ENCODE assay signal across 8 cellular contexts in the genomic region with DNA sequence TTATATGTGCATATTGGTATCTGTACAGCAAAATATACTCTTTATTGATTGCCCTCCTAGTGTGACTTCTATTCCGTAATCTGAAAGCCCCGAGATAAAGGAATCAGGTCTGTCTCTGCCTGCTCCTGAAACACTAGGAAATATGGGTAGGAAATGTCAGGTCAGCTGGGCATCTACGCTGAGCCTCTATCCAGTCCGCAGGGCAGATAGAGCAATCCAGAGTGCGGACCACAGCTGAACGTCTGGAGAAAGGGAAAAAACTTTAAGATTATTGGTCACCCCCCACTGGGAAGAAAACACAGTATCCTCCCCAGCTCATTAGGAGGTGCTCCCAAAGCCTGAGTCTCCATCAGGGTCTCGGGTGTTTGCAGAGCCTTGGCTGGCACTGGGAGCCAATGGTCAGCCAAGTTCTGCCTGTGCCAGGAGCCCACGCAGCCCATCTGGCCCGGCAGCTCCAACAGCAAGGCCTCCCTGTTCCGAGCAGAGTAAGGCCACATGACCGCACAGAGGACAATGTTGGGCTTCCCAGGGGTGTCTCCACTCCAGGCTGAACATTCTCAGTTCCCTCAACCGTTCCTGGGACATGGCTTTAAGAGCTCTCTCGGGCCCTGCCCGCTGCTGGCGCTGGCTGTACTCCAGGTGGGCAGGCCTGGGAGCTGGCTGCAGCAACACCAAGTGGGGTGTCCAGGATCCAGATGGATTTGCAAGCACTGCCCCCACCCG. TPM values are rescaled to one million over a fixed set of nuclear protein-coding genes. Genes with fewer than 3 reads are reported as not detected.
A peak's percentile ranks its signal among the peaks of the same experiment; 100 is the strongest.
DNase-seq lines count a peak whose midpoint lies in the region; ATAC-seq and TF ChIP-seq lines count a peak whose summit lies in the region.

No MANE protein-coding gene starts in this region.

- H3K27me3 Mint-ChIP-seq in glutamatergic neuron (ENCODE audit: unreplicated experiment), result peaks cover 14% of the 10 kb centered on the region
- H3K27me3 Mint-ChIP-seq in neural crest cell (ENCODE audit: low read depth), result no peaks in the 10 kb centered on the region

- DNase-seq in Peyer's patch (peak in 1 of 3 donors; percentile 74), glutamatergic neuron (no peak), neural crest cell (ENCODE audit: low read depth, low spot score) (no peak), MG63 (no peak), HEK293T (ENCODE audit: extremely low spot score) (no peak)

- H3K4me3 ChIP-seq in ACC112 (ENCODE audit: low read depth, low read length) (0 out of 2 replicates have a peak overlapping the region, but pooled peaks have one; percentile 4), Peyer's patch (peak overlapping the region in 2 of 4 donors; percentile 48 to 51), MG63 (no peak overlapping the region)

- H3K36me3 ChIP-seq in ACC112 (ENCODE audit: insufficient read depth, low read length) (peaks cover 3% of the 10 kb centered on the region; the same call in 1 of the 2 replicates), Peyer's patch (no peaks in the 10 kb centered on the region), MG63 (peaks cover 56% of the 10 kb centered on the region)

- H3K27ac ChIP-seq in ACC112 (ENCODE audit: low read depth, low read length) (no peak overlapping the region), Peyer's patch (peak overlapping the region in 3 of 4 donors; percentile 84 to 99 (median 96))

- H3K36me3 Mint-ChIP-seq in glutamatergic neuron (ENCODE audit: unreplicated experiment) (peaks cover 4% of the 10 kb centered on the region), neural crest cell (ENCODE audit: low read depth) (peaks cover 9% of the 10 kb centered on the region)

- TF ChIP-seq POLR2A in Peyer's patch (IDR thresholded peaks at IDR 0.05), result no peak

- H3K27me3 ChIP-seq in ACC112 (ENCODE audit: insufficient read depth, low read length), result no peaks in the 10 kb centered on the region
- no peaks in the 10 kb centered on the region for H3K27me3 ChIP-seq in Peyer's patch
- no peaks in the 10 kb centered on the region for H3K27me3 ChIP-seq in MG63

- peak overlapping the region; percentile 97 for H3K4me3 Mint-ChIP-seq in glutamatergic neuron (ENCODE audit: unreplicated experiment)
- peak overlapping the region; percentile 41 for H3K4me3 Mint-ChIP-seq in neural crest cell

- POLR2A ChIA-PET in HEK293T (lab: Yijun Ruan, JAX), result no interaction called here

- H3K79me2 ChIP-seq in ACC112 (ENCODE audit: control insufficient read depth, insufficient read depth, low read length, unreplicated experiment), result peaks cover 100% of the 10 kb centered on the region

- TF ChIP-seq CTCF in Peyer's patch (IDR thresholded peaks at IDR 0.05), result no peak
- TF ChIP-seq CTCF in glutamatergic neuron (IDR thresholded peaks at IDR 0.05; ENCODE audit: partially characterized antibody, unreplicated experiment), result no peak
- TF ChIP-seq CTCF in neural crest cell (conservative IDR thresholded peaks at IDR 0.05), result no peak

- no peak overlapping the region for H2AFZ ChIP-seq in ACC112 (ENCODE audit: low read length, unreplicated experiment)

- ATAC-seq in GM18517 (IDR thresholded peaks at IDR 0.05; ENCODE audit: unreplicated experiment) (no peak), GM21390 (IDR thresholded peaks at IDR 0.05; ENCODE audit: unreplicated experiment) (no peak)

- CTCF ChIA-PET in HEK293T (lab: Yijun Ruan, JAX), result no interaction called here

- peaks cover 0 to 4% (median 0%) of the 10 kb centered on the region in 4 donors for H3K9me3 ChIP-seq in Peyer's patch
- H3K9me3 ChIP-seq in MG63, result no peaks in the 10 kb centered on the region

- H3K4me1 Mint-ChIP-seq in glutamatergic neuron (ENCODE audit: low read depth, unreplicated experiment) (peaks cover 74% of the 10 kb centered on the region), neural crest cell (peaks cover 89% of the 10 kb centered on the region)

- H3K4me1 ChIP-seq in ACC112 (ENCODE audit: control insufficient read depth, insufficient read depth, low read length, unreplicated experiment), result peaks cover 75% of the 10 kb centered on the region
- peaks cover 0 to 97% (median 15%) of the 10 kb centered on the region in 4 donors for H3K4me1 ChIP-seq in Peyer's patch

- peak overlapping the region; percentile 68 for H3K27ac Mint-ChIP-seq in glutamatergic neuron (ENCODE audit: unreplicated experiment)
- H3K27ac Mint-ChIP-seq in neural crest cell (ENCODE audit: unreplicated experiment), result no peak overlapping the region

- H3K9me3 Mint-ChIP-seq in glutamatergic neuron (ENCODE audit: unreplicated experiment), result peaks cover 7% of the 10 kb centered on the region
- no peaks in the 10 kb centered on the region for H3K9me3 Mint-ChIP-seq in neural crest cell

TF ChIP-seq in HEK293T, 16 proteins besides CTCF, POLR2A, EP300 and RAD21:
- TF ChIP-seq L3MBTL2 (conservative IDR thresholded peaks at IDR 0.05) (no peak), LEF1 (IDR thresholded peaks at IDR 0.05; ENCODE audit: borderline replicate concordance) (no peak), ZNF384 (IDR thresholded peaks at IDR 0.05) (no peak), FOXM1 (IDR thresholded peaks at IDR 0.05; ENCODE audit: borderline replicate concordance) (no peak), HDGF (IDR thresholded peaks at IDR 0.05; ENCODE audit: borderline replicate concordance) (no peak), ARNT (IDR thresholded peaks at IDR 0.05) (no peak), BHLHE40 (IDR thresholded peaks at IDR 0.05; ENCODE audit: borderline replicate concordance) (no peak), TARDBP (IDR thresholded peaks at IDR 0.05) (no peak), ELF4 (IDR thresholded peaks at IDR 0.05) (no peak), FOXK2 (IDR thresholded peaks at IDR 0.05) (no peak), CTBP1 (IDR thresholded peaks at IDR 0.05; ENCODE audit: borderline replicate concordance) (no peak), SUZ12 (IDR thresholded peaks at IDR 0.05) (no peak), SP1 (IDR thresholded peaks at IDR 0.05) (no peak), FOXA1 (IDR thresholded peaks at IDR 0.05) (no peak), NFRKB (IDR thresholded peaks at IDR 0.05) (no peak)
- TF ChIP-seq, protein P1, sequence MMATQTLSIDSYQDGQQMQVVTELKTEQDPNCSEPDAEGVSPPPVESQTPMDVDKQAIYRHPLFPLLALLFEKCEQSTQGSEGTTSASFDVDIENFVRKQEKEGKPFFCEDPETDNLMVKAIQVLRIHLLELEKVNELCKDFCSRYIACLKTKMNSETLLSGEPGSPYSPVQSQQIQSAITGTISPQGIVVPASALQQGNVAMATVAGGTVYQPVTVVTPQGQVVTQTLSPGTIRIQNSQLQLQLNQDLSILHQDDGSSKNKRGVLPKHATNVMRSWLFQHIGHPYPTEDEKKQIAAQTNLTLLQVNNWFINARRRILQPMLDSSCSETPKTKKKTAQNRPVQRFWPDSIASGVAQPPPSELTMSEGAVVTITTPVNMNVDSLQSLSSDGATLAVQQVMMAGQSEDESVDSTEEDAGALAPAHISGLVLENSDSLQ (IDR thresholded peaks at IDR 0.05), result no peak

RNA-seq across cellular contexts. Expression of gene CTBP2, which starts 7.6 kb away (rescaled TPM):
- total RNA-seq in Peyer's patch (10 to 100 TPM; 53.6 to 83.8 (median 64.7) TPM), glutamatergic neuron (ENCODE audit: unreplicated experiment) (174 TPM), neural crest cell (127 TPM in 2 replicates)
- 58.1 and 88.7 TPM in 2 replicates for total RNA-seq in MG63 (2014; rRNA removed; shearing (Covaris generic); ENCODE audit: low replicate concordance)
